In the genomic region with DNA sequence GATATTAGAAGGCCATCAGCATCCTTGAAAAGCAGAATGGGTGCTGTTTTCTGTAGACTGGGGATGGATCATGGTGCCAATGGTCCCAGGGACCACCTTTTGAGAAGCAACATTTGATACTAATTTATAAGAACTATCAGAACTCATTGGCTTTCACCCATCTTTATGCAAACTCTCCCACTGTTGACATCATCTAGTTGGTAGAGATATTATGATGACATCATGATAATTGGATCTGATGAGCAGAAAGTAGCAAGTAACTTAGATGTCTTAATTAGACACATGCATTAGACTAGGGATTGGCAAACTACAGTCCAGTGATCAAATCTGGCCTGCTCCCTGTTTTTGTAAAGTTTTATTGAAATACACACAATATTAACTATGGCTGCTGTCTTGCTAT, we compare ENCODE assay signal across 5 cellular contexts.
"Had no signal": no experiment of that assay in that cellular context is flagged by ENCODE, and none has a peak within 500 bp of the region (broad histone marks: within the 10 kb centered on the region; RNA-seq: fewer than 3 reads in every experiment).

No MANE protein-coding gene starts in this region.

- H3K4me2 ChIP-seq: KMS-11 had no signal

- DNase-seq: IMR-90, KBM-7, KG1 had no signal

- H3K27ac ChIP-seq: HL-60, KMS-11 had no signal

- H3K9ac ChIP-seq: KMS-11 had no signal
